Comparison of ENCODE assay signal across 1 cellular context in genomic region chr7:41912426-41912825, GRCh38.
TF ChIP-seq lines count a peak whose summit lies in the region.

No MANE protein-coding gene starts in this region.

TF ChIP-seq in H1, 55 proteins besides CTCF, POLR2A, EP300 and RAD21:
- TF ChIP-seq EGR1 (IDR thresholded peaks at IDR 0.05; ENCODE audit: borderline replicate concordance, low read depth, low read length): no peak
- no peak for TF ChIP-seq RBBP5 (IDR thresholded peaks at IDR 0.05; ENCODE audit: borderline replicate concordance, low read depth, low read length)
- no peak for TF ChIP-seq MAFK (IDR thresholded peaks at IDR 0.05; ENCODE audit: low read depth, low read length)
- no peak for TF ChIP-seq RNF2 (IDR thresholded peaks at IDR 0.05; ENCODE audit: borderline replicate concordance, low read depth, low read length, missing control alignments, poor library complexity, severe bottlenecking)
- TF ChIP-seq SP2 (IDR thresholded peaks at IDR 0.05; ENCODE audit: low read length): no peak
- TF ChIP-seq USF2 (IDR thresholded peaks at IDR 0.05; ENCODE audit: low read length): no peak
- TF ChIP-seq SP1 (IDR thresholded peaks at IDR 0.05; ENCODE audit: low read depth, low read length): no peak
- TF ChIP-seq JUND (IDR thresholded peaks at IDR 0.05; ENCODE audit: low read length): no peak
- no peak for TF ChIP-seq BACH1 (IDR thresholded peaks at IDR 0.05; ENCODE audit: low read length)
- no peak for TF ChIP-seq RFX5 (IDR thresholded peaks at IDR 0.05; ENCODE audit: borderline replicate concordance, low read depth, low read length)
- no peak for TF ChIP-seq SIN3A (conservative IDR thresholded peaks at IDR 0.05 in 1 of 2, IDR thresholded peaks at IDR 0.05 in 1 of 2; ENCODE audit: low read depth in 1 of 2, low read length in 2 of 2)
- TF ChIP-seq CTBP2 (IDR thresholded peaks at IDR 0.05; ENCODE audit: borderline replicate concordance, insufficient read depth, insufficient read length, low read length): no peak
- no peak for TF ChIP-seq SP4 (IDR thresholded peaks at IDR 0.05; ENCODE audit: low read length)
- no peak for TF ChIP-seq E2F6 (IDR thresholded peaks at IDR 0.05)
- no peak for TF ChIP-seq POLR2AphosphoS5 (IDR thresholded peaks at IDR 0.05; ENCODE audit: low read depth, low read length)
- no peak for TF ChIP-seq ATF2 (IDR thresholded peaks at IDR 0.05; ENCODE audit: low read length)
- TF ChIP-seq KDM5A (IDR thresholded peaks at IDR 0.05; ENCODE audit: low read length): no peak
